Comparison of ENCODE assay signal across 16 cellular contexts in the genomic region with DNA sequence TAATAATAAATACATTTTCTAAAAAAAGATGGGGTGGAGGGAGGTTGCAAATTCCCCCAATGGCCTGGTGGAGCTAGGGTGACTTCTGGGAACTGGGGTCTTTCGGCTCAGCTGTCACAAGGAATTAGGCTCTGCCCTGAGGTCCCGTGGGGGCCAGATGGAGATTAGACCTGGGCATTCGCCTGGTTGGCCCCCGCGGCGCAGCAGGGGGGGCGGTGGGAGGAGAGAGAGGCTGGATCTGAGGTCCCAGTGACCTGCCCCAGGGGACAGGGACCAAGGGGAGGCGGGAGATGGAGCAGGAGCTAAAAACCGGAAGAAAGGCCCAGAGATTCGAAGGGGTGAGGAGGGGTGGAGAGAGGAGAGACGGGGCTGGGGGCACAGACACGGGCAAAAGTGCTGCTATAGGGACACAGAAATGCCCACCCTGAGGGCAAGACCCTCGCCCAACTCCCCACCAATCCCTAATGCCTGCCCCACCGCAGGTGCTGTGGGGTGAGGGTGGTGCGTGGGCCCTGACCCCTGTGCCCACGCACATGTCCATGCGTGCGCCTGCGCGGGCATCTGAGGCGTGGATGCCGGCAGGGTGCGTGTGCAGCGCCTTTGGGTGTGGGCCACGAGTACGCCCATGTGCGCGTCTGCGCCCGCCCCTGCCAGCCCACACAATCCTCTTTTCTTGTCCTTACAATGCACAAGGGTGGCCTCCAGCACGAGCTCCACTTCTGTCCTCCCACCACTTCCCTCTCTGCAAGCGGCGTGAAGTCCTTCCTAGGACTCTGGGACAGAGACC. TPM values are rescaled to one million over a fixed set of nuclear protein-coding genes. Genes with fewer than 3 reads are reported as not detected.
A peak's percentile ranks its signal among the peaks of the same experiment; 100 is the strongest.
DNase-seq lines count a peak whose midpoint lies in the region; ATAC-seq lines count a peak whose summit lies in the region.
"Had no signal": no experiment of that assay in that cellular context is flagged by ENCODE, and none has a peak within 500 bp of the region (broad histone marks: within the 10 kb centered on the region; RNA-seq: fewer than 3 reads in every experiment).

No MANE protein-coding gene starts in this region.

- DNase-seq in NCI-H82 (lab: John Stamatoyannopoulos, UW) (peak; percentile 86), superior temporal gyrus (ENCODE audit: extremely low spot score) (peak; percentile 12), sciatic nerve (ENCODE audit: low spot score) (no peak)
- DNase-seq: ACHN; CD4-positive, alpha-beta memory T cell; KG1; NCI-H1048; NCI-H1694; NCI-H446; NCI-H748 treated with DMSO at 0.1 percent for 48 hours; Peyer's patch; SHP77 had no signal

- ATAC-seq in esophagus mucosa (peak; percentile 4), sciatic nerve (no peak), GM18868 (IDR thresholded peaks at IDR 0.05; ENCODE audit: unreplicated experiment) (no peak)

- intact Hi-C loops in sciatic nerve (cut with DNase I): no loop called here

RNA-seq across cellular contexts. Expression of gene FUT6, which starts 14.5 kb away (rescaled TPM):
- total RNA-seq in esophagus mucosa (56.9 TPM), sciatic nerve (not detected)
- total RNA-seq: CD4-positive, alpha-beta memory T cell; Daoy; M059J had no signal

RNA-seq across cellular contexts. Expression of gene NRTN, which starts 20.1 kb away (rescaled TPM):
- total RNA-seq in esophagus mucosa: 2.7 TPM
- not detected for total RNA-seq in sciatic nerve

RNA-seq across cellular contexts. Expression of gene FUT3, which starts 26.3 kb away (rescaled TPM):
- 104 TPM for total RNA-seq in esophagus mucosa
- not detected for total RNA-seq in sciatic nerve
- total RNA-seq: Daoy, M059J had no signal

RNA-seq across cellular contexts. Expression of gene DUS3L, which starts 34.0 kb away (rescaled TPM):
- total RNA-seq in esophagus mucosa (24.2 TPM), sciatic nerve (27.9 TPM)

RNA-seq across cellular contexts. Expression of gene PRR22, which starts 40.4 kb away (rescaled TPM):
- 1.8 TPM for total RNA-seq in esophagus mucosa
- total RNA-seq in sciatic nerve: 1.0 TPM

Comparison
In these comparisons a context has a peak if more than half of its experiments do, and no peak if none do; other contexts are left out.
1. RNA of gene FUT6, which starts 14.5 kb away (total RNA-seq): 56.9 TPM in esophagus mucosa (single experiment); not detected in sciatic nerve (single experiment); every median in the first group is over 10 times any median in the second.
2. RNA of gene FUT3, which starts 26.3 kb away (total RNA-seq): 104 TPM in esophagus mucosa (single experiment); not detected in sciatic nerve (single experiment); every median in the first group is over 100 times any median in the second.